1 cellular context compared by ENCODE assay signal in genomic region chr11:43382614-43383013, GRCh38.
A peak's percentile ranks its signal among the peaks of the same experiment; 100 is the strongest.
TF ChIP-seq lines count a peak whose summit lies in the region.

No MANE protein-coding gene starts in this region.

TF ChIP-seq in HepG2, 621 proteins besides CTCF, POLR2A, EP300 and RAD21:
- TF ChIP-seq, protein P1, sequence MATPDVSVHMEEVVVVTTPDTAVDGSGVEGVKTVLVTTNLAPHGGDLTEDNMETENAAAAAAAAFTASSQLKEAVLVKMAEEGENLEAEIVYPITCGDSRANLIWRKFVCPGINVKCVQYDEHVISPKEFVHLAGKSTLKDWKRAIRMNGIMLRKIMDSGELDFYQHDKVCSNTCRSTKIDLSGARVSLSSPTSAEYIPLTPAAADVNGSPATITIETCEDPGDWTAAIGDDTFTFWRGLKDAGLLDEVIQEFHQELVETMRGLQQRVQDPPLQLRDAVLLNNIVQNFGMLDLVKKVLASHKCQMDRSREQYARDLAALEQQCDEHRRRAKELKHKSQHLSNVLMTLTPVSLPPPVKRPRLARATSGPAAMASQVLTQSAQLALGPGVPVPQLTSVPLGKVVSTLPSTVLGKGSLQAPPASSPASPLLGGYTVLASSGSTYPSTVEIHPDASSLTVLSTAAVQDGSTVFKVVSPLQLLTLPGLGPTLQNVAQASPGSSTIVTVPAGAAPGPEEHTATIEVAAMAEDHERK (CRISPR knock-in tag; IDR thresholded peaks at IDR 0.05; ENCODE audit: low read depth): no peak
- no peak for TF ChIP-seq ZNF574 (CRISPR knock-in tag; IDR thresholded peaks at IDR 0.05)
- no peak for TF ChIP-seq ZKSCAN8 (CRISPR knock-in tag; IDR thresholded peaks at IDR 0.05; ENCODE audit: borderline replicate concordance)
- peak; percentile 4 to 38; a peak in 1 of 4 replicates for TF ChIP-seq MAFK (conservative IDR thresholded peaks at IDR 0.05 in 1 of 2, IDR thresholded peaks at IDR 0.05 in 1 of 2; ENCODE audit: low read length in 2 of 2)
